ENCODE assay signal across 23 cellular contexts in the genomic region with DNA sequence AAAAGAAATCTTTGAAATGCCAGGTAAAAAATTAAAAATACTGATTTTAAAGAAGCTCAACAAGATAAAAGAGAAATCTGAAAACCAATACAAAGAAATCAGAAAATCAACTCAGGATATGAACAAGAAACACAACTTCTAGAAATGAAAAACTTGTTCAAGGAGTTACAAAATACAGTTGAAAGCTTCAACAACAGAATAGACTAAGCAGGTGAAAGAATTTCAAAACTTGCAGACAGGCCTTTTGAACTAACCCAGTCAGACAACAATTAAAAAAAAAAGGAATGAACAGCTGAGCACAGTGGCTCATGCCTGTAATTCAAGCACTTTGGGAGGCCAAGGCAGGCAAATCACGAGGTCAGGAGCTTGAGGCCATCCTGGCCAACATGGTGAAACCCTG.
"Had no signal": no experiment of that assay in that cellular context is flagged by ENCODE, and none has a peak within 500 bp of the region (broad histone marks: within the 10 kb centered on the region; RNA-seq: fewer than 3 reads in every experiment).

No MANE protein-coding gene starts in this region.

- H3K27me3 ChIP-seq: esophagus muscularis mucosa, foreskin keratinocyte, gastroesophageal sphincter, heart left ventricle, left lung, neural progenitor cell, testis, tibial artery had no signal

- DNase-seq: effector CD8-positive, alpha-beta T cell; endodermal cell; foreskin keratinocyte; heart left ventricle; hippocampal formation; left cardiac atrium; left lung; mesenchymal stem cell; mucosa of descending colon; naive thymus-derived CD4-positive, alpha-beta T cell; stimulated activated CD4-positive, alpha-beta T cell treated with anti-CD3 and anti-CD28 coated beads, Interleukin-4, amount 100 ng/mL, for 4 hours; stimulated activated naive CD8-positive, alpha-beta T cell treated with anti-CD3 and anti-CD28 coated beads, Interleukin-15, Interleukin-2, amounts not matched to agents 100 U/mL and 50 U/mL, for 24 hours; substantia nigra; testis; tibial artery had no signal

- FAIRE-seq: islet of Langerhans had no signal

- H3K36me3 ChIP-seq: heart left ventricle, left lung, neural progenitor cell had no signal

- H3K4me2 ChIP-seq: neural progenitor cell had no signal

- H2AFZ ChIP-seq: neural progenitor cell, parathyroid adenoma had no signal

- ATAC-seq: foreskin keratinocyte; gastroesophageal sphincter; heart left ventricle; left cardiac atrium; left lung; naive thymus-derived CD4-positive, alpha-beta T cell; sciatic nerve; stimulated activated memory B cell treated with anti-CD40 and anti-IgM and Interleukin-4, amounts not matched to agents 10 μg/mL and 1 μg/mL and 100 μg/mL, for 72 hours; stimulated activated naive CD8-positive, alpha-beta T cell treated with anti-CD3 and anti-CD28 coated beads, Interleukin-15, Interleukin-2, amounts not matched to agents 100 U/mL and 50 U/mL, for 24 hours had no signal

- H3K4me1 ChIP-seq: esophagus muscularis mucosa, foreskin keratinocyte, gastroesophageal sphincter, heart left ventricle, left lung, testis, tibial artery had no signal

- H3K4me3 ChIP-seq: esophagus muscularis mucosa, gastroesophageal sphincter, heart left ventricle, left lung, mucosa of descending colon, neural progenitor cell, testis, tibial artery had no signal

- H3K9me3 ChIP-seq: testis had no signal

- H3K27ac ChIP-seq: epithelial cell of prostate, esophagus muscularis mucosa, foreskin keratinocyte, gastroesophageal sphincter, heart left ventricle, left lung, neural progenitor cell, parathyroid adenoma, testis, tibial artery had no signal

- H3K9ac ChIP-seq: neural progenitor cell, parathyroid adenoma had no signal
